1 cellular context compared by ENCODE assay signal in genomic region chr9:133950916-133951231, GRCh38.
TF ChIP-seq lines count a peak whose summit lies in the region.

No MANE protein-coding gene starts in this region.

TF ChIP-seq in WTC11, 78 proteins besides CTCF, POLR2A, EP300 and RAD21 (continued from another document):
- no peak for TF ChIP-seq ARID4B (CRISPR knock-in tag; IDR thresholded peaks at IDR 0.05; ENCODE audit: borderline replicate concordance)
- TF ChIP-seq JAZF1 (CRISPR knock-in tag; IDR thresholded peaks at IDR 0.05), result no peak
- TF ChIP-seq ZMAT4 (CRISPR knock-in tag; IDR thresholded peaks at IDR 0.05), result no peak
- TF ChIP-seq FOXP1 (CRISPR knock-in tag; IDR thresholded peaks at IDR 0.05; ENCODE audit: borderline replicate concordance), result no peak
- no peak for TF ChIP-seq ZNF396 (CRISPR knock-in tag; IDR thresholded peaks at IDR 0.05; ENCODE audit: borderline replicate concordance)
